8 cellular contexts compared by ENCODE assay signal in genomic region chr2:102355526-102356380, GRCh38. TPM values are rescaled to one million over a fixed set of nuclear protein-coding genes. Genes with fewer than 3 reads are reported as not detected.
DNase-seq lines count a peak whose midpoint lies in the region; ATAC-seq and TF ChIP-seq lines count a peak whose summit lies in the region.

TSS of gene IL18R1 (plus strand) at chr2:102355796. CDS start at chr2:102362661, 6,865 bp downstream.

- DNase-seq in NCI-H2196 (lab: John Stamatoyannopoulos, UW; ENCODE audit: unreplicated experiment) = peak; percentile 14
- no peak for DNase-seq in NCI-H2196 treated with DMSO at 0.1 percent for 48 hours (lab: John Stamatoyannopoulos, UW; ENCODE audit: unreplicated experiment)
- peak; percentile 5 for DNase-seq in NCI-H146 treated with DMSO at 0.1 percent for 48 hours (lab: John Stamatoyannopoulos, UW; ENCODE audit: unreplicated experiment)
- peak; percentile 80 for DNase-seq in activated CD4-positive, CD25-positive, alpha-beta regulatory T cell treated with anti-CD3 and anti-CD28 coated beads, Interleukin-2, amount 50 U/mL, for 72 hours
- peak; percentile 82 for DNase-seq in choroid plexus epithelial cell (ENCODE audit: low read depth)
- DNase-seq in left lobe of liver (ENCODE audit: low spot score) = peak; percentile 91
- peak; percentile 74 to 81 for DNase-seq in stimulated activated CD4-positive, alpha-beta T cell treated with anti-CD3 and anti-CD28 coated beads, Interleukin-2, amount 100 ng/mL, for 24 hours

- H3K4me3 ChIP-seq in choroid plexus epithelial cell (ENCODE audit: low read depth, low read length) = peak within 1 kb of the TSS; percentile 85

- peak; percentile 98 for ATAC-seq in HG02759 (IDR thresholded peaks at IDR 0.05; ENCODE audit: unreplicated experiment)
- peak; percentile 99 for ATAC-seq in left lobe of liver

- TF ChIP-seq CTCF in choroid plexus epithelial cell (conservative IDR thresholded peaks at IDR 0.05; ENCODE audit: low read depth, low read length) = peak; percentile 48

RNA-seq across cellular contexts. Expression of gene IL18R1, which starts in this region (rescaled TPM):
- 7.6 TPM for total RNA-seq in left lobe of liver
